In genomic region chr15:68578960-68579935, GRCh38 we compare ENCODE assay signal across 8 cellular contexts. TPM values are rescaled to one million over a fixed set of nuclear protein-coding genes. Genes with fewer than 3 reads are reported as not detected.
DNase-seq lines count a peak whose midpoint lies in the region; ATAC-seq, FAIRE-seq and TF ChIP-seq lines count a peak whose summit lies in the region.

Gene CORO2B (plus strand): TSS chr15:68578993. CDS start chr15:68579263, 270 bp downstream.

- DNase-seq in CD4-positive, CD25-positive, alpha-beta regulatory T cell = no peak
- DNase-seq in activated CD4-positive, alpha-beta memory T cell treated with anti-CD3 and anti-CD28 coated beads, Interleukin-2, amount 10 ng/mL, durations not matched to agents 7 days and 5 days = no peak
- DNase-seq in fibroblast of the aortic adventitia (ENCODE audit: low read depth) (peak; percentile 46), neural crest cell (ENCODE audit: low read depth, low spot score) (peak; percentile 59), GM19239 (ENCODE audit: insufficient read length, low spot score) (no peak), activated gamma-delta T cell (lab: John Stamatoyannopoulos, UW) (no peak)

- no peak within 1 kb of the TSS for H3K27ac Mint-ChIP-seq in CD4-positive, CD25-positive, alpha-beta regulatory T cell
- peak within 1 kb of the TSS; percentile 62 to 83 (median 71) for H3K27ac Mint-ChIP-seq in IgD-negative memory B cell
- H3K27ac Mint-ChIP-seq in activated CD4-positive, alpha-beta memory T cell treated with anti-CD3 and anti-CD28 coated beads, Interleukin-2, amount 10 ng/mL, durations not matched to agents 7 days and 5 days = no peak within 1 kb of the TSS
- H3K27ac Mint-ChIP-seq in neural crest cell (ENCODE audit: unreplicated experiment) = peak within 1 kb of the TSS; percentile 1

- peaks cover 15% of the 10 kb centered on the region for H3K4me1 ChIP-seq in CD4-positive, CD25-positive, alpha-beta regulatory T cell (ENCODE audit: control insufficient read depth, insufficient read depth, low read length, poor library complexity, severe bottlenecking)

- peaks cover 0 to 5% (median 0%) of the 10 kb centered on the region in 7 donors for H3K9me3 Mint-ChIP-seq in CD4-positive, CD25-positive, alpha-beta regulatory T cell
- H3K9me3 Mint-ChIP-seq in IgD-negative memory B cell (peaks cover 0 to 4% (median 0%) of the 10 kb centered on the region in 3 donors), neural crest cell (no peaks in the 10 kb centered on the region)
- no peaks in the 10 kb centered on the region for H3K9me3 Mint-ChIP-seq in activated CD4-positive, alpha-beta memory T cell treated with anti-CD3 and anti-CD28 coated beads, Interleukin-2, amount 10 ng/mL, durations not matched to agents 7 days and 5 days

- no peaks in the 10 kb centered on the region for H3K36me3 ChIP-seq in CD4-positive, CD25-positive, alpha-beta regulatory T cell (ENCODE audit: control insufficient read depth, insufficient read depth, low read length)

- H3K27me3 Mint-ChIP-seq in CD4-positive, CD25-positive, alpha-beta regulatory T cell = peaks cover 49% of the 10 kb centered on the region
- H3K27me3 Mint-ChIP-seq in IgD-negative memory B cell = peaks cover 33% of the 10 kb centered on the region
- peaks cover 43% of the 10 kb centered on the region for H3K27me3 Mint-ChIP-seq in activated CD4-positive, alpha-beta memory T cell treated with anti-CD3 and anti-CD28 coated beads, Interleukin-2, amount 10 ng/mL, durations not matched to agents 7 days and 5 days
- peaks cover 6% of the 10 kb centered on the region for H3K27me3 Mint-ChIP-seq in neural crest cell (ENCODE audit: low read depth)

- H3K4me3 ChIP-seq in CD4-positive, CD25-positive, alpha-beta regulatory T cell (ENCODE audit: low read depth, low read length) = no peak within 1 kb of the TSS
- H3K4me3 ChIP-seq in fibroblast of the aortic adventitia (ENCODE audit: low read depth, low read length) = peak within 1 kb of the TSS; percentile 69

- peak within 1 kb of the TSS; percentile 48 to 86 (median 74) for H3K4me3 Mint-ChIP-seq in CD4-positive, CD25-positive, alpha-beta regulatory T cell
- H3K4me3 Mint-ChIP-seq in IgD-negative memory B cell = peak within 1 kb of the TSS; percentile 83 to 93 (median 89)
- peak within 1 kb of the TSS; percentile 64 for H3K4me3 Mint-ChIP-seq in activated CD4-positive, alpha-beta memory T cell treated with anti-CD3 and anti-CD28 coated beads, Interleukin-2, amount 10 ng/mL, durations not matched to agents 7 days and 5 days
- peak within 1 kb of the TSS; percentile 93 for H3K4me3 Mint-ChIP-seq in neural crest cell

- H3K36me3 Mint-ChIP-seq in CD4-positive, CD25-positive, alpha-beta regulatory T cell = no peaks in the 10 kb centered on the region
- peaks cover 2% of the 10 kb centered on the region for H3K36me3 Mint-ChIP-seq in IgD-negative memory B cell
- no peaks in the 10 kb centered on the region for H3K36me3 Mint-ChIP-seq in activated CD4-positive, alpha-beta memory T cell treated with anti-CD3 and anti-CD28 coated beads, Interleukin-2, amount 10 ng/mL, durations not matched to agents 7 days and 5 days (ENCODE audit: low read depth)
- no peaks in the 10 kb centered on the region for H3K36me3 Mint-ChIP-seq in neural crest cell (ENCODE audit: low read depth)

- FAIRE-seq in GM19239 (lab: Jason Lieb, UNC) = no peak

- H3K4me1 Mint-ChIP-seq in CD4-positive, CD25-positive, alpha-beta regulatory T cell = peaks cover 3 to 13% (median 4%) of the 10 kb centered on the region in 4 donors
- H3K4me1 Mint-ChIP-seq in IgD-negative memory B cell (peaks cover 14 to 34% (median 16%) of the 10 kb centered on the region in 3 donors), neural crest cell (peaks cover 47% of the 10 kb centered on the region)
- peaks cover 9% of the 10 kb centered on the region for H3K4me1 Mint-ChIP-seq in activated CD4-positive, alpha-beta memory T cell treated with anti-CD3 and anti-CD28 coated beads, Interleukin-2, amount 10 ng/mL, durations not matched to agents 7 days and 5 days

- H3K27ac ChIP-seq in CD4-positive, CD25-positive, alpha-beta regulatory T cell (ENCODE audit: insufficient read depth, low read length, poor library complexity, severe bottlenecking) = no peak within 1 kb of the TSS

- peaks cover 17% of the 10 kb centered on the region for H3K27me3 ChIP-seq in CD4-positive, CD25-positive, alpha-beta regulatory T cell (ENCODE audit: control insufficient read depth, insufficient read depth, low read length)

- no peak for ATAC-seq in CD4-positive, CD25-positive, alpha-beta regulatory T cell (ENCODE audit: low read depth in 2 of 2)
- no peak for ATAC-seq in GM19328 (IDR thresholded peaks at IDR 0.05; ENCODE audit: unreplicated experiment)

- POLR2A ChIA-PET in activated CD4-positive, alpha-beta memory T cell treated with anti-CD3 and anti-CD28 coated beads, Interleukin-2, amount 10 ng/mL, durations not matched to agents 7 days and 5 days (lab: Charles Lee) = no interaction called here

- TF ChIP-seq CTCF in fibroblast of the aortic adventitia (IDR thresholded peaks at IDR 0.05; ENCODE audit: insufficient read depth, low read length) = no peak
- no peak for TF ChIP-seq CTCF in neural crest cell (conservative IDR thresholded peaks at IDR 0.05)

- CTCF ChIA-PET in activated CD4-positive, alpha-beta memory T cell treated with anti-CD3 and anti-CD28 coated beads, Interleukin-2, amount 10 ng/mL, durations not matched to agents 7 days and 5 days (lab: Charles Lee) = no interaction called here

- no peaks in the 10 kb centered on the region for H3K9me3 ChIP-seq in CD4-positive, CD25-positive, alpha-beta regulatory T cell (ENCODE audit: control insufficient read depth in 2 of 2, low read length in 2 of 2)

RNA-seq across cellular contexts. Expression of gene CORO2B, which starts in this region (rescaled TPM):
- total RNA-seq in CD4-positive, CD25-positive, alpha-beta regulatory T cell = not detected
- not detected for polyA plus RNA-seq in CD4-positive, CD25-positive, alpha-beta regulatory T cell
- polyA plus RNA-seq in IgD-negative memory B cell = 0.94 TPM
- total RNA-seq in activated CD4-positive, alpha-beta memory T cell treated with anti-CD3 and anti-CD28 coated beads, Interleukin-2, amount 10 ng/mL, durations not matched to agents 7 days and 5 days = not detected
- total RNA-seq in fibroblast of the aortic adventitia (ENCODE audit: low replicate concordance) = 8.1 and 23.3 TPM in 2 replicates
- 21.3 and 23.1 TPM in 2 replicates for total RNA-seq in neural crest cell

Comparison
In these comparisons a context has a peak if more than half of its experiments do, and no peak if none do; other contexts are left out.
1. DNase-seq: peak in fibroblast of the aortic adventitia (single experiment) and neural crest cell (single experiment); none in CD4-positive, CD25-positive, alpha-beta regulatory T cell (0 of 3), activated CD4-positive, alpha-beta memory T cell treated with anti-CD3 and anti-CD28 coated beads, Interleukin-2, amount 10 ng/mL, durations not matched to agents 7 days and 5 days (single experiment), GM19239 (single experiment) and activated gamma-delta T cell (single experiment).
2. H3K27ac Mint-ChIP-seq: peak in IgD-negative memory B cell (3 of 3) and neural crest cell (single experiment); none in CD4-positive, CD25-positive, alpha-beta regulatory T cell (0 of 3) and activated CD4-positive, alpha-beta memory T cell treated with anti-CD3 and anti-CD28 coated beads, Interleukin-2, amount 10 ng/mL, durations not matched to agents 7 days and 5 days (single experiment).
3. Peak in every context shown above with its lines, with median percentiles within 50 percentile points of each other: H3K4me3 Mint-ChIP-seq.